Comparison of ENCODE assay signal across 1 cellular context in the genomic region with DNA sequence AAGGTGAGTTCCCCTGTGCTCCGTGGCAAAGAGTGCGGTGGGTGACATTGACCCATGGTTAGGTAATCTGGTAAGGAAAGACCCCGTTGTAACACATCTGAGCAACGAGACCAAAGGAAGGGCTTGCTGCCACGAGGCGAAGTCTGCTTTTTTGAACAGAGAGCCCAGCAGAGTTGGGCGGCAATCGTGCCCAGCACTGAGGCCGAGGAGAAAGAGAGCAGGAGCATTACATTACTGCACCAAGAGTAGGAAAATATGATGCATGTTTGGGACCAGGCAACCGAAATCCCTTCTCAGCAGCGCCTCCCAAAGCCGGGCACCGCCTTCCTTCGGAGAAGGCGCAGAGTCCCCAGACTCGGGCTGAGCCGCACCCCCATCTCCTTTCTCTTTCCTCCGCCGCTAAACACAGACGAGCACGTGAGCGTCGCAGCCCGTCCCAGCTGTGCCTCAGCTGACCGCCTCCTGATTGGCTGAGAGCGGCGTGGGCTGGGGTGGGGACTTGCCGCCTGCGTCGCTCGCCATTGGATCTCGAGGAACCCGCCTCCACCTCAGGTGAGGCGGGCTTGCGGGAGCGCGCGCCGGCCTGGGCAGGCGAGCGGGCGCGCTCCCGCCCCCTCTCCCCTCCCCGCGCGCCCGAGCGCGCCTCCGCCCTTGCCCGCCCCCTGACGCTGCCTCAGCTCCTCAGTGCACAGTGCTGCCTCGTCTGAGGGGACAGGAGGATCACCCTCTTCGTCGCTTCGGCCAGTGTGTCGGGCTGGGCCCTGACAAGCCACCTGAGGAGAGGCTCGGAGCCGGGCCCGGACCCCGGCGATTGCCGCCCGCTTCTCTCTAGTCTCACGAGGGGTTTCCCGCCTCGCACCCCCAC.
A peak's percentile ranks its signal among the peaks of the same experiment; 100 is the strongest.
TF ChIP-seq lines count a peak whose summit lies in the region.

A gene (plus strand): TSS at position 684 of the 865 bp plus-strand sequence. CDS start 292 bp downstream, outside the sequence.

TF ChIP-seq in HepG2, 621 proteins besides CTCF, POLR2A, EP300 and RAD21 (continued from another document and continues in another):
- TF ChIP-seq, protein P1, sequence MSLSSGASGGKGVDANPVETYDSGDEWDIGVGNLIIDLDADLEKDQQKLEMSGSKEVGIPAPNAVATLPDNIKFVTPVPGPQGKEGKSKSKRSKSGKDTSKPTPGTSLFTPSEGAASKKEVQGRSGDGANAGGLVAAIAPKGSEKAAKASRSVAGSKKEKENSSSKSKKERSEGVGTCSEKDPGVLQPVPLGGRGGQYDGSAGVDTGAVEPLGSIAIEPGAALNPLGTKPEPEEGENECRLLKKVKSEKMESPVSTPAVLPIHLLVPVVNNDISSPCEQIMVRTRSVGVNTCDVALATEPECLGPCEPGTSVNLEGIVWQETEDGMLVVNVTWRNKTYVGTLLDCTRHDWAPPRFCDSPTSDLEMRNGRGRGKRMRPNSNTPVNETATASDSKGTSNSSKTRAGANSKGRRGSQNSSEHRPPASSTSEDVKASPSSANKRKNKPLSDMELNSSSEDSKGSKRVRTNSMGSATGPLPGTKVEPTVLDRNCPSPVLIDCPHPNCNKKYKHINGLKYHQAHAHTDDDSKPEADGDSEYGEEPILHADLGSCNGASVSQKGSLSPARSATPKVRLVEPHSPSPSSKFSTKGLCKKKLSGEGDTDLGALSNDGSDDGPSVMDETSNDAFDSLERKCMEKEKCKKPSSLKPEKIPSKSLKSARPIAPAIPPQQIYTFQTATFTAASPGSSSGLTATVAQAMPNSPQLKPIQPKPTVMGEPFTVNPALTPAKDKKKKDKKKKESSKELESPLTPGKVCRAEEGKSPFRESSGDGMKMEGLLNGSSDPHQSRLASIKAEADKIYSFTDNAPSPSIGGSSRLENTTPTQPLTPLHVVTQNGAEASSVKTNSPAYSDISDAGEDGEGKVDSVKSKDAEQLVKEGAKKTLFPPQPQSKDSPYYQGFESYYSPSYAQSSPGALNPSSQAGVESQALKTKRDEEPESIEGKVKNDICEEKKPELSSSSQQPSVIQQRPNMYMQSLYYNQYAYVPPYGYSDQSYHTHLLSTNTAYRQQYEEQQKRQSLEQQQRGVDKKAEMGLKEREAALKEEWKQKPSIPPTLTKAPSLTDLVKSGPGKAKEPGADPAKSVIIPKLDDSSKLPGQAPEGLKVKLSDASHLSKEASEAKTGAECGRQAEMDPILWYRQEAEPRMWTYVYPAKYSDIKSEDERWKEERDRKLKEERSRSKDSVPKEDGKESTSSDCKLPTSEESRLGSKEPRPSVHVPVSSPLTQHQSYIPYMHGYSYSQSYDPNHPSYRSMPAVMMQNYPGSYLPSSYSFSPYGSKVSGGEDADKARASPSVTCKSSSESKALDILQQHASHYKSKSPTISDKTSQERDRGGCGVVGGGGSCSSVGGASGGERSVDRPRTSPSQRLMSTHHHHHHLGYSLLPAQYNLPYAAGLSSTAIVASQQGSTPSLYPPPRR (CRISPR knock-in tag; IDR thresholded peaks at IDR 0.05; ENCODE audit: borderline replicate concordance), result peak; percentile 49
- peak; percentile 97 for TF ChIP-seq SIN3A (IDR thresholded peaks at IDR 0.05; ENCODE audit: borderline replicate concordance, low read depth, low read length)
- peak; percentile 80; the same call in 1 of the 2 replicates for TF ChIP-seq KMT2A (CRISPR knock-in tag; IDR thresholded peaks at IDR 0.05)
- TF ChIP-seq HES4 (CRISPR knock-in tag; IDR thresholded peaks at IDR 0.05; ENCODE audit: borderline replicate concordance), result peak; percentile 12; the same call in 1 of the 2 replicates
- peak; percentile 58; the same call in 1 of the 2 replicates for TF ChIP-seq ZNF235 (CRISPR knock-in tag; IDR thresholded peaks at IDR 0.05; ENCODE audit: borderline replicate concordance)
- TF ChIP-seq, protein P2, sequence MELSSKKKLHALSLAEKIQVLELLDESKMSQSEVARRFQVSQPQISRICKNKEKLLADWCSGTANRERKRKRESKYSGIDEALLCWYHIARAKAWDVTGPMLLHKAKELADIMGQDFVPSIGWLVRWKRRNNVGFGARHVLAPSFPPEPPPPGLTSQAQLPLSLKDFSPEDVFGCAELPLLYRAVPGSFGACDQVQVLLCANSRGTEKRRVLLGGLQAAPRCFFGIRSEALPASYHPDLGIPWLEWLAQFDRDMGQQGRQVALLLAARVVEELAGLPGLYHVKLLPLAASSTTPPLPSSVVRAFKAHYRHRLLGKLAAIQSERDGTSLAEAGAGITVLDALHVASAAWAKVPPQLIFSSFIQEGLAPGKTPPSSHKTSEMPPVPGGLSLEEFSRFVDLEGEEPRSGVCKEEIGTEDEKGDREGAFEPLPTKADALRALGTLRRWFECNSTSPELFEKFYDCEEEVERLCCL (CRISPR knock-in tag; IDR thresholded peaks at IDR 0.05; ENCODE audit: borderline replicate concordance), result no peak
- TF ChIP-seq GLI4 (CRISPR knock-in tag; IDR thresholded peaks at IDR 0.05; ENCODE audit: borderline replicate concordance), result no peak
- TF ChIP-seq, protein P3, sequence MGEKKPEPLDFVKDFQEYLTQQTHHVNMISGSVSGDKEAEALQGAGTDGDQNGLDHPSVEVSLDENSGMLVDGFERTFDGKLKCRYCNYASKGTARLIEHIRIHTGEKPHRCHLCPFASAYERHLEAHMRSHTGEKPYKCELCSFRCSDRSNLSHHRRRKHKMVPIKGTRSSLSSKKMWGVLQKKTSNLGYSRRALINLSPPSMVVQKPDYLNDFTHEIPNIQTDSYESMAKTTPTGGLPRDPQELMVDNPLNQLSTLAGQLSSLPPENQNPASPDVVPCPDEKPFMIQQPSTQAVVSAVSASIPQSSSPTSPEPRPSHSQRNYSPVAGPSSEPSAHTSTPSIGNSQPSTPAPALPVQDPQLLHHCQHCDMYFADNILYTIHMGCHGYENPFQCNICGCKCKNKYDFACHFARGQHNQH (CRISPR knock-in tag; IDR thresholded peaks at IDR 0.05), result peak; percentile 57; the same call in 1 of the 2 replicates
- TF ChIP-seq SATB2 (CRISPR knock-in tag; IDR thresholded peaks at IDR 0.05), result peak; percentile 76; the same call in 1 of the 2 replicates
- TF ChIP-seq ZFP36L2 (CRISPR knock-in tag; IDR thresholded peaks at IDR 0.05), result no peak
- TF ChIP-seq, protein P4, sequence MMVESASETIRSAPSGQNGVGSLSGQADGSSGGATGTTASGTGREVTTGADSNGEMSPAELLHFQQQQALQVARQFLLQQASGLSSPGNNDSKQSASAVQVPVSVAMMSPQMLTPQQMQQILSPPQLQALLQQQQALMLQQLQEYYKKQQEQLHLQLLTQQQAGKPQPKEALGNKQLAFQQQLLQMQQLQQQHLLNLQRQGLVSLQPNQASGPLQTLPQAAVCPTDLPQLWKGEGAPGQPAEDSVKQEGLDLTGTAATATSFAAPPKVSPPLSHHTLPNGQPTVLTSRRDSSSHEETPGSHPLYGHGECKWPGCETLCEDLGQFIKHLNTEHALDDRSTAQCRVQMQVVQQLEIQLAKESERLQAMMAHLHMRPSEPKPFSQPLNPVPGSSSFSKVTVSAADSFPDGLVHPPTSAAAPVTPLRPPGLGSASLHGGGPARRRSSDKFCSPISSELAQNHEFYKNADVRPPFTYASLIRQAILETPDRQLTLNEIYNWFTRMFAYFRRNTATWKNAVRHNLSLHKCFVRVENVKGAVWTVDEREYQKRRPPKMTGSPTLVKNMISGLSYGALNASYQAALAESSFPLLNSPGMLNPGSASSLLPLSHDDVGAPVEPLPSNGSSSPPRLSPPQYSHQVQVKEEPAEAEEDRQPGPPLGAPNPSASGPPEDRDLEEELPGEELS (CRISPR knock-in tag; IDR thresholded peaks at IDR 0.05), result peak; percentile 77; the same call in 1 of the 2 replicates
- TF ChIP-seq SMAD3 (CRISPR knock-in tag; IDR thresholded peaks at IDR 0.05), result 0 out of 2 replicates have a peak, but pooled peaks have one; percentile 31
- TF ChIP-seq CENPT (CRISPR knock-in tag; IDR thresholded peaks at IDR 0.05; ENCODE audit: low read depth), result no peak
- TF ChIP-seq IRF2 (CRISPR knock-in tag; IDR thresholded peaks at IDR 0.05), result peak; percentile 94
- TF ChIP-seq PHF8 (CRISPR knock-in tag; IDR thresholded peaks at IDR 0.05), result peak; percentile 80
- TF ChIP-seq ZNF430 (CRISPR knock-in tag; IDR thresholded peaks at IDR 0.05), result peak; percentile 71; the same call in 1 of the 2 replicates
- TF ChIP-seq KLF15 (CRISPR knock-in tag; IDR thresholded peaks at IDR 0.05; ENCODE audit: borderline replicate concordance), result no peak; the same call in 1 of the 2 replicates
- TF ChIP-seq ZSCAN25 (CRISPR knock-in tag; IDR thresholded peaks at IDR 0.05), result peak; percentile 11; the same call in 1 of the 2 replicates
- TF ChIP-seq, protein P5, sequence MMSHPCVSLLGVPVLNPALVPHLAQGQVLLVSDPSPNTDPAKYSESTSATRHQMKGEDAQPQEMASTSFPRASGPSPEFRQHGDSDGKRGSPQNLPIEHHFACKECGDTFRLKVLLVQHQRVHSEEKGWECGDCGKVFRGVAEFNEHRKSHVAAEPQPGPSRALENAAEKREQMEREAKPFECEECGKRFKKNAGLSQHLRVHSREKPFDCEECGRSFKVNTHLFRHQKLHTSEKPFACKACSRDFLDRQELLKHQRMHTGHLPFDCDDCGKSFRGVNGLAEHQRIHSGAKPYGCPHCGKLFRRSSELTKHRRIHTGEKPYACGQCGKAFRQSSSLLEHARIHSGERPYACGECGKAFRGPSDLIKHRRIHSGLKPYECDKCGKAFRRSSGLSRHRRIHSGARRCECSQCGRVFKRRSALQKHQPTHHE (CRISPR knock-in tag; IDR thresholded peaks at IDR 0.05; ENCODE audit: borderline replicate concordance), result no peak; the same call in 1 of the 2 replicates
- peak in 1 of 2 experiments; percentile 76; a peak in 2 of 4 replicates for TF ChIP-seq KLF16 (CRISPR knock-in tag; IDR thresholded peaks at IDR 0.05)
- TF ChIP-seq, protein P6, sequence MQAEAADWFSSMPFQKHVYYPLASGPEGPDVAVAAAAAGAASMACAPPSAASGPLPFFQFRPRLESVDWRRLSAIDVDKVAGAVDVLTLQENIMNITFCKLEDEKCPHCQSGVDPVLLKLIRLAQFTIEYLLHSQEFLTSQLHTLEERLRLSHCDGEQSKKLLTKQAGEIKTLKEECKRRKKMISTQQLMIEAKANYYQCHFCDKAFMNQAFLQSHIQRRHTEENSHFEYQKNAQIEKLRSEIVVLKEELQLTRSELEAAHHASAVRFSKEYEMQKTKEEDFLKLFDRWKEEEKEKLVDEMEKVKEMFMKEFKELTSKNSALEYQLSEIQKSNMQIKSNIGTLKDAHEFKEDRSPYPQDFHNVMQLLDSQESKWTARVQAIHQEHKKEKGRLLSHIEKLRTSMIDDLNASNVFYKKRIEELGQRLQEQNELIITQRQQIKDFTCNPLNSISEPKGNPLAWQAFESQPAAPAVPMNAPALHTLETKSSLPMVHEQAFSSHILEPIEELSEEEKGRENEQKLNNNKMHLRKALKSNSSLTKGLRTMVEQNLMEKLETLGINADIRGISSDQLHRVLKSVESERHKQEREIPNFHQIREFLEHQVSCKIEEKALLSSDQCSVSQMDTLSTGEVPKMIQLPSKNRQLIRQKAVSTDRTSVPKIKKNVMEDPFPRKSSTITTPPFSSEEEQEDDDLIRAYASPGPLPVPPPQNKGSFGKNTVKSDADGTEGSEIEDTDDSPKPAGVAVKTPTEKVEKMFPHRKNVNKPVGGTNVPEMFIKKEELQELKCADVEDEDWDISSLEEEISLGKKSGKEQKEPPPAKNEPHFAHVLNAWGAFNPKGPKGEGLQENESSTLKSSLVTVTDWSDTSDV (CRISPR knock-in tag; IDR thresholded peaks at IDR 0.05), result peak; percentile 7
- TF ChIP-seq KDM4B (CRISPR knock-in tag; IDR thresholded peaks at IDR 0.05), result no peak; the same call in 1 of the 2 replicates
- TF ChIP-seq, protein P7, sequence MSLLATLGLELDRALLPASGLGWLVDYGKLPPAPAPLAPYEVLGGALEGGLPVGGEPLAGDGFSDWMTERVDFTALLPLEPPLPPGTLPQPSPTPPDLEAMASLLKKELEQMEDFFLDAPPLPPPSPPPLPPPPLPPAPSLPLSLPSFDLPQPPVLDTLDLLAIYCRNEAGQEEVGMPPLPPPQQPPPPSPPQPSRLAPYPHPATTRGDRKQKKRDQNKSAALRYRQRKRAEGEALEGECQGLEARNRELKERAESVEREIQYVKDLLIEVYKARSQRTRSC (CRISPR knock-in tag; IDR thresholded peaks at IDR 0.05; ENCODE audit: low read depth), result no peak
- TF ChIP-seq, protein P8, sequence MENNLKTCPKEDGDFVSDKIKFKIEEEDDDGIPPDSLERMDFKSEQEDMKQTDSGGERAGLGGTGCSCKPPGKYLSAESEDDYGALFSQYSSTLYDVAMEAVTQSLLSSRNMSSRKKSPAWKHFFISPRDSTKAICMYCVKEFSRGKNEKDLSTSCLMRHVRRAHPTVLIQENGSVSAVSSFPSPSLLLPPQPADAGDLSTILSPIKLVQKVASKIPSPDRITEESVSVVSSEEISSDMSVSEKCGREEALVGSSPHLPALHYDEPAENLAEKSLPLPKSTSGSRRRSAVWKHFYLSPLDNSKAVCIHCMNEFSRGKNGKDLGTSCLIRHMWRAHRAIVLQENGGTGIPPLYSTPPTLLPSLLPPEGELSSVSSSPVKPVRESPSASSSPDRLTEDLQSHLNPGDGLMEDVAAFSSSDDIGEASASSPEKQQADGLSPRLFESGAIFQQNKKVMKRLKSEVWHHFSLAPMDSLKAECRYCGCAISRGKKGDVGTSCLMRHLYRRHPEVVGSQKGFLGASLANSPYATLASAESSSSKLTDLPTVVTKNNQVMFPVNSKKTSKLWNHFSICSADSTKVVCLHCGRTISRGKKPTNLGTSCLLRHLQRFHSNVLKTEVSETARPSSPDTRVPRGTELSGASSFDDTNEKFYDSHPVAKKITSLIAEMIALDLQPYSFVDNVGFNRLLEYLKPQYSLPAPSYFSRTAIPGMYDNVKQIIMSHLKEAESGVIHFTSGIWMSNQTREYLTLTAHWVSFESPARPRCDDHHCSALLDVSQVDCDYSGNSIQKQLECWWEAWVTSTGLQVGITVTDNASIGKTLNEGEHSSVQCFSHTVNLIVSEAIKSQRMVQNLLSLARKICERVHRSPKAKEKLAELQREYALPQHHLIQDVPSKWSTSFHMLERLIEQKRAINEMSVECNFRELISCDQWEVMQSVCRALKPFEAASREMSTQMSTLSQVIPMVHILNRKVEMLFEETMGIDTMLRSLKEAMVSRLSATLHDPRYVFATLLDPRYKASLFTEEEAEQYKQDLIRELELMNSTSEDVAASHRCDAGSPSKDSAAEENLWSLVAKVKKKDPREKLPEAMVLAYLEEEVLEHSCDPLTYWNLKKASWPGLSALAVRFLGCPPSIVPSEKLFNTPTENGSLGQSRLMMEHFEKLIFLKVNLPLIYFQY (CRISPR knock-in tag; IDR thresholded peaks at IDR 0.05; ENCODE audit: borderline replicate concordance), result peak; percentile 23; the same call in 1 of the 2 replicates
- no peak for TF ChIP-seq FOXP1 (IDR thresholded peaks at IDR 0.05)
- TF ChIP-seq FOXP1 (CRISPR knock-in tag; IDR thresholded peaks at IDR 0.05), result peak; percentile 33; the same call in 1 of the 2 replicates
- TF ChIP-seq MAZ (IDR thresholded peaks at IDR 0.05; ENCODE audit: borderline replicate concordance, low read depth, low read length), result peak; percentile 73
- peak; percentile 41; the same call in 1 of the 2 replicates for TF ChIP-seq MAZ (CRISPR knock-in tag; IDR thresholded peaks at IDR 0.05; ENCODE audit: low read depth)
- peak; percentile 24; the same call in 1 of the 2 replicates for TF ChIP-seq ZNF343 (CRISPR knock-in tag; IDR thresholded peaks at IDR 0.05)
- no peak for TF ChIP-seq MATR3 (CRISPR knock-in tag; IDR thresholded peaks at IDR 0.05)
- peak; percentile 87; the same call in 1 of the 2 replicates for TF ChIP-seq RFXAP (CRISPR knock-in tag; IDR thresholded peaks at IDR 0.05; ENCODE audit: borderline replicate concordance)
- peak; percentile 68; the same call in 1 of the 2 replicates for TF ChIP-seq ZNF230 (CRISPR knock-in tag; IDR thresholded peaks at IDR 0.05)
